ENCODE assay signal across 29 cellular contexts in the genomic region with DNA sequence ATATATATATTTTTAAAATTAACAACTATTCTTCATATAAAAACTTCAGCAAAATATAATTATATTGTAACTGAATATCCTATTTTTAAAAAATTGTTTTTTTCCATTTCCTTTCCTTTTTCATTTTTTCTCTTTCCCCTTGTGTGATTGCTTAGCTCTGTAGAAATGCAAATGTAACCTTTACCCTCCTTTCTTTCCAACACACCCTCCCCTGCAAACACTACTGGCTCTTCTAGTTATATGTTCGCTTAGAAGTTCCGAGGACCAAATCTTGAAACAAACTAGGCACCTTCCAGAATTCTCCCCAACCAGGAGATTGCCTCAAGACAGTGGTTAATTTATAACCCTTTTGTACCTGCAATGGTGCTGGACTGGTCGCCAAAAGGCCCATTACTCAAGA.
"Had no signal": no experiment of that assay in that cellular context is flagged by ENCODE, and none has a peak within 500 bp of the region (broad histone marks: within the 10 kb centered on the region; RNA-seq: fewer than 3 reads in every experiment).

No MANE protein-coding gene starts in this region.

- H3K4me1 ChIP-seq: left lung, neural progenitor cell, prostate gland, sigmoid colon, tibial nerve, uterus had no signal

- H2AFZ ChIP-seq: neural progenitor cell had no signal

- H3K4me1 Mint-ChIP-seq: mesothelial cell of epicardium; naive B cell; natural killer cell; neural progenitor cell; stimulated activated memory B cell treated with anti-CD40 and anti-IgM and Interleukin-4, amounts not matched to agents 10 μg/mL and 1 μg/mL and 100 μg/mL, for 72 hours; stimulated activated naive CD8-positive, alpha-beta T cell treated with anti-CD3 and anti-CD28 coated beads, Interleukin-15, amount 100 ng/mL, for 72 hours had no signal

- H3K27ac Mint-ChIP-seq: mesothelial cell of epicardium; naive B cell; natural killer cell; nephron progenitor cell; neural progenitor cell; stimulated activated memory B cell treated with anti-CD40 and anti-IgM and Interleukin-4, amounts not matched to agents 10 μg/mL and 1 μg/mL and 100 μg/mL, for 72 hours; stimulated activated naive CD8-positive, alpha-beta T cell treated with anti-CD3 and anti-CD28 coated beads, Interleukin-15, amount 100 ng/mL, for 72 hours; type B pancreatic cell had no signal

- H3K27me3 ChIP-seq: left lung, neural progenitor cell, ovary, sigmoid colon, tibial nerve, uterus had no signal

- DNase-seq: hippocampal formation; kidney glomerular epithelial cell; left cardiac atrium; mesendoderm; naive B cell; natural killer cell; nephron progenitor cell; ovary; retina; right cardiac atrium; sigmoid colon; stimulated activated CD4-positive, alpha-beta T cell treated with anti-CD3 and anti-CD28 coated beads, Interleukin-1b, Interleukin-23, amount 100 ng/mL, for 48 hours; stimulated activated CD4-positive, alpha-beta T cell treated with anti-CD3 and anti-CD28 coated beads, Interleukin-2, amount 100 ng/mL, for 48 hours; stimulated activated CD4-positive, alpha-beta T cell treated with anti-CD3 and anti-CD28 coated beads, Interleukin-4, amount 100 ng/mL, for 4 hours; stimulated activated CD8-positive, alpha-beta memory T cell treated with anti-CD3 and anti-CD28 coated beads, Interleukin-4, amount 100 ng/mL, for 48 hours; stimulated activated naive CD4-positive, alpha-beta T cell treated with Interleukin-2 at 50 U/mL for 16 hours; stimulated activated naive CD8-positive, alpha-beta T cell treated with anti-CD3 and anti-CD28 coated beads, Interleukin-15, amount 100 ng/mL, for 72 hours; substantia nigra; uterus had no signal

- H3K4me2 ChIP-seq: neural progenitor cell, smooth muscle cell had no signal

- H3K36me3 ChIP-seq: left lung, neural progenitor cell, ovary, prostate gland, sigmoid colon, tibial nerve, uterus had no signal

- FAIRE-seq: keratinocyte had no signal

- ATAC-seq: left cardiac atrium; left lung; natural killer cell; right cardiac atrium; stimulated activated memory B cell treated with anti-CD40 and anti-IgM and Interleukin-4, amounts not matched to agents 10 μg/mL and 1 μg/mL and 100 μg/mL, for 72 hours; stimulated activated naive CD8-positive, alpha-beta T cell treated with anti-CD3 and anti-CD28 coated beads, Interleukin-15, amount 100 ng/mL, for 72 hours had no signal

- H3K4me3 ChIP-seq: left lung, lung, neural progenitor cell, ovary, prostate gland, sigmoid colon, smooth muscle cell, tibial nerve, uterus had no signal

- H3K4me3 Mint-ChIP-seq: mesothelial cell of epicardium; naive B cell; natural killer cell; nephron progenitor cell; neural progenitor cell; stimulated activated memory B cell treated with anti-CD40 and anti-IgM and Interleukin-4, amounts not matched to agents 10 μg/mL and 1 μg/mL and 100 μg/mL, for 72 hours; stimulated activated naive CD8-positive, alpha-beta T cell treated with anti-CD3 and anti-CD28 coated beads, Interleukin-15, amount 100 ng/mL, for 72 hours; type B pancreatic cell had no signal

- H3K9me3 ChIP-seq: left lung, ovary, prostate gland, sigmoid colon, tibial nerve, uterus had no signal

- H3K9me3 Mint-ChIP-seq: mesothelial cell of epicardium, nephron progenitor cell, neural progenitor cell, type B pancreatic cell had no signal

- H3K36me3 Mint-ChIP-seq: mesothelial cell of epicardium; naive B cell; natural killer cell; neural progenitor cell; stimulated activated memory B cell treated with anti-CD40 and anti-IgM and Interleukin-4, amounts not matched to agents 10 μg/mL and 1 μg/mL and 100 μg/mL, for 72 hours; type B pancreatic cell had no signal

- H3K27ac ChIP-seq: left lung, neural progenitor cell, ovary, prostate gland, sigmoid colon, tibial nerve, uterus had no signal

- H3K9ac ChIP-seq: neural progenitor cell had no signal

- H3K27me3 Mint-ChIP-seq: naive B cell; stimulated activated memory B cell treated with anti-CD40 and anti-IgM and Interleukin-4, amounts not matched to agents 10 μg/mL and 1 μg/mL and 100 μg/mL, for 72 hours; stimulated activated naive CD8-positive, alpha-beta T cell treated with anti-CD3 and anti-CD28 coated beads, Interleukin-15, amount 100 ng/mL, for 72 hours; type B pancreatic cell had no signal
